In the genomic region with DNA sequence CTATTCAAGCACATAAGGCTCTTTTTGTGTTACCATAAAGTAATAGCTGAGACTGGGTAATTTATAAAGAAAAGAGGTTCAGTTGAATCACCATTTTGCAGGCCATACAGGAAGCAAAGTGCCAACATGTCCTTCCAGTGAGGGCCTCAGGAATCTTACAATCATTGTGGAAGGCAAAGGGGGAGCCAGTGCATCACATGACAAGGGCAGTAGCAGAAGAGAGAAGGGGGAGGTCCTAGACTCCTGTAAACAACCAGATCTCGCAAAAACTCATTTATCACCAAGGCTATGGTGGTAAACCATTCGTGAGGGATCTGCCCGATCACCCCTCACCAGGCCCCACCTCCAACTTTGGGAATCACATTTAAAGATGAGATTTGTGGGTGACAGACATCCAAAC, we compare ENCODE assay signal across 20 cellular contexts. TPM values are rescaled to one million over a fixed set of nuclear protein-coding genes. Genes with fewer than 3 reads are reported as not detected.
DNase-seq lines count a peak whose midpoint lies in the region; ATAC-seq, FAIRE-seq and TF ChIP-seq lines count a peak whose summit lies in the region.
"Had no signal": no experiment of that assay in that cellular context is flagged by ENCODE, and none has a peak within 500 bp of the region (broad histone marks: within the 10 kb centered on the region; RNA-seq: fewer than 3 reads in every experiment).

No MANE protein-coding gene starts in this region.

- H3K9me3 ChIP-seq in mammary epithelial cell (replicated peaks; ENCODE audit: insufficient read depth, low read length) (no peaks in the 10 kb centered on the region), H1 (ENCODE audit: insufficient read depth in 2 of 2, low read depth in 1 of 2, low read length in 1 of 2) (no peaks in the 10 kb centered on the region), neural progenitor cell (ENCODE audit: low read depth) (no peaks in the 10 kb centered on the region)
- H3K9me3 ChIP-seq: A549 had no signal

- H3K4me1 Mint-ChIP-seq in MCF 10A (ENCODE audit: insufficient read depth, unreplicated experiment), result peaks cover 7% of the 10 kb centered on the region
- no peaks in the 10 kb centered on the region for H3K4me1 Mint-ChIP-seq in neural progenitor cell

- in situ Hi-C loops in mammary epithelial cell (cut with MboI; ENCODE audit: low sequenced_read_pairs in 2 of 2), result no loop called here

- FAIRE-seq in H1 (lab: Jason Lieb, UNC), result no peak
- FAIRE-seq: A549, GM19239 had no signal

- no peak overlapping the region for H2AK5ac ChIP-seq in H1 (ENCODE audit: low read depth, low read length)

- DNase-seq in MCF 10A (ENCODE audit: unreplicated experiment) (no peak), mammary epithelial cell (no peak), H1 (ENCODE audit: low read depth in 1 of 2, low spot score in 2 of 2) (no peak), neural progenitor cell (ENCODE audit: low spot score) (no peak), NCI-H2196 treated with DMSO at 0.1 percent for 48 hours (lab: John Stamatoyannopoulos, UW; ENCODE audit: unreplicated experiment) (no peak)
- DNase-seq in activated CD8-positive, alpha-beta memory T cell treated with anti-CD3 and anti-CD28 coated beads, Interleukin-2, amount 50 U/mL, for 48 hours, result no peak
- DNase-seq: AML-193; CD4-positive, alpha-beta T cell; DMS153; DMS79 treated with DMSO at 0.1 percent for 48 hours; GF-D8; GM23248; H7 had no signal

- ATAC-seq in GM18505 (IDR thresholded peaks at IDR 0.05; ENCODE audit: unreplicated experiment), result no peak
- ATAC-seq: A549 had no signal

- H3F3A ChIP-seq in neural progenitor cell (ENCODE audit: low read depth), result no peaks in the 10 kb centered on the region

- dilution Hi-C loops in mammary epithelial cell (cut with HindIII; ENCODE audit: low sequenced_read_pairs), result no loop called here

- H3K9ac ChIP-seq in mammary epithelial cell (ENCODE audit: insufficient read depth, low read length) (no peak overlapping the region), H1 (replicated peaks in 1 of 4; ENCODE audit: extremely low read depth in 1 of 4, low read depth in 3 of 4, low read length in 3 of 4) (no peak overlapping the region), neural progenitor cell (no peak overlapping the region)
- H3K9ac ChIP-seq: GM23248 had no signal

- H3K56ac ChIP-seq in H1 (replicated peaks; ENCODE audit: insufficient read length, low read depth, low read length), result no peak overlapping the region

- intact Hi-C loops in MCF 10A (cut with micrococcal nuclease), result no loop called here
- intact Hi-C loops in mammary epithelial cell (cut with micrococcal nuclease), result no loop called here

- H3K4me2 ChIP-seq in mammary epithelial cell (ENCODE audit: insufficient read depth, low read depth, low read length) (no peak overlapping the region), H1 (ENCODE audit: insufficient read depth in 1 of 2, low read depth in 2 of 2, low read length in 2 of 2) (no peak overlapping the region), neural progenitor cell (no peak overlapping the region)
- H3K4me2 ChIP-seq: A549 had no signal

- WGBS in mammary epithelial cell (ENCODE audit: low coverage, missing lambda C conversion rate), result 100% methylated on average over 3 of the region's 3 CpGs
- 100% methylated on average over 3 of the region's 3 CpGs; no CpG with 5 or more reads in 1 of the 2 experiments for WGBS in H1 (ENCODE audit: extremely low coverage in 1 of 2, insufficient coverage in 1 of 2, insufficient read length in 1 of 2, insufficient replicate concordance in 2 of 2, low coverage in 1 of 2, low lambda C conversion rate in 2 of 2, missing lambda C conversion rate in 1 of 2), 2 experiments

- no peak overlapping the region for H3K23ac ChIP-seq in H1 (ENCODE audit: insufficient read length)

- TF ChIP-seq POLR2A in H1 (IDR thresholded peaks at IDR 0.05; ENCODE audit: control extremely low read depth in 1 of 2, low read depth in 2 of 2, low read length in 2 of 2) (no peak), GM18505 (IDR thresholded peaks at IDR 0.05; ENCODE audit: borderline replicate concordance, extremely low read depth, insufficient read depth, insufficient read length) (no peak)

- no peak overlapping the region for H2BK120ac ChIP-seq in H1 (replicated peaks; ENCODE audit: low read depth, low read length)

- H3K27ac ChIP-seq in mammary epithelial cell (ENCODE audit: insufficient read depth, low read depth, low read length) (no peak overlapping the region), H1 (ENCODE audit: low read depth, low read length) (no peak overlapping the region), neural progenitor cell (no peak overlapping the region)
- H3K27ac ChIP-seq: 22Rv1, A549, C4-2B, GM23248 had no signal

- TF ChIP-seq CTCF in MCF 10A (IDR thresholded peaks at IDR 0.05; ENCODE audit: unreplicated experiment) (no peak), mammary epithelial cell (conservative IDR thresholded peaks at IDR 0.05 in 1 of 2, IDR thresholded peaks at IDR 0.05 in 1 of 2; ENCODE audit: extremely low read depth in 1 of 2, insufficient read depth in 1 of 2, low read depth in 1 of 2, low read length in 2 of 2) (no peak), H1 (IDR thresholded peaks at IDR 0.05; ENCODE audit: control extremely low read depth in 1 of 3, insufficient read depth in 1 of 3, low read depth in 1 of 3, low read length in 3 of 3) (no peak), neural progenitor cell (IDR thresholded peaks at IDR 0.05) (no peak)

- H3K79me2 ChIP-seq in mammary epithelial cell (ENCODE audit: insufficient read depth, low read length) (no peaks in the 10 kb centered on the region), H1 (ENCODE audit: control insufficient read depth in 1 of 2, insufficient read depth in 2 of 2, low read length in 2 of 2) (no peaks in the 10 kb centered on the region), neural progenitor cell (ENCODE audit: low read depth) (no peaks in the 10 kb centered on the region)

- BruUV-seq in MCF 10A (replicated peaks; lab: Mats Ljungman, UMichigan), result no TSS peak
- no TSS peak for BruUV-seq in mammary epithelial cell (replicated peaks; lab: Mats Ljungman, UMichigan)

- H3K4me1 ChIP-seq in mammary epithelial cell (ENCODE audit: insufficient read depth, low read length), result no peaks in the 10 kb centered on the region
- H3K4me1 ChIP-seq in H1 (replicated peaks in 1 of 4; ENCODE audit: control insufficient read depth in 3 of 4, insufficient read depth in 4 of 4, low read length in 3 of 4), result peaks cover 0 to under 1% (median 0%) of the 10 kb centered on the region in 4 experiments; a peak in 1 of 7 replicates
- peaks cover 2% of the 10 kb centered on the region for H3K4me1 ChIP-seq in neural progenitor cell

- H3K79me1 ChIP-seq in H1 (ENCODE audit: low read depth, low read length), result no peaks in the 10 kb centered on the region

- POLR2A ChIA-PET in MCF 10A (lab: Yijun Ruan, JAX), result interaction anchor here (1.1 kb wide), 1 partner anchor 54 kb away, joined by 3 read pairs; the partner anchor contains the start of gene DSG3
- POLR2A ChIA-PET in H1 (lab: Charles Lee; ENCODE audit: partially characterized antibody), result no interaction called here

- 0 out of 2 replicates have a peak overlapping the region, but pooled peaks have one; percentile 8 for H2BK5ac ChIP-seq in H1 (ENCODE audit: low read depth, low read length)

- H4K91ac ChIP-seq in H1 (replicated peaks; ENCODE audit: insufficient read length, low read length), result no peak overlapping the region

- H3K4ac ChIP-seq in H1 (replicated peaks; ENCODE audit: insufficient read length, low read depth, low read length), result no peak overlapping the region

- no peaks in the 10 kb centered on the region for H3K23me2 ChIP-seq in H1 (ENCODE audit: low read depth, low read length)

- H3K27me3 Mint-ChIP-seq in MCF 10A (ENCODE audit: insufficient read depth, unreplicated experiment), result no peaks in the 10 kb centered on the region
- H3K27me3 Mint-ChIP-seq in neural progenitor cell (ENCODE audit: insufficient read depth, low read depth), result peaks cover 2% of the 10 kb centered on the region
- H3K27me3 Mint-ChIP-seq: CD4-positive, alpha-beta T cell had no signal

- H4K8ac ChIP-seq in H1 (ENCODE audit: extremely low read depth, insufficient read depth, low read length), result no peak overlapping the region

- no peak overlapping the region for H3K14ac ChIP-seq in H1 (ENCODE audit: insufficient read length)

- no peak for TF ChIP-seq EP300 in H1 (IDR thresholded peaks at IDR 0.05; ENCODE audit: borderline replicate concordance in 1 of 2, low read depth in 2 of 2, low read length in 2 of 2)

- H4K20me1 ChIP-seq in mammary epithelial cell (ENCODE audit: insufficient read depth, low read length) (no peaks in the 10 kb centered on the region), H1 (replicated peaks in 1 of 2; ENCODE audit: control insufficient read depth in 1 of 2, insufficient read depth in 2 of 2, low read length in 2 of 2) (no peaks in the 10 kb centered on the region), neural progenitor cell (ENCODE audit: low read depth) (no peaks in the 10 kb centered on the region)

- H3K4me3 ChIP-seq in mammary epithelial cell (replicated peaks in 1 of 3; ENCODE audit: insufficient read depth in 1 of 3, low read depth in 2 of 3, low read length in 3 of 3) (no peak overlapping the region), H1 (ENCODE audit: extremely low read depth in 1 of 4, insufficient read depth in 2 of 4, low read depth in 3 of 4, low read length in 4 of 4) (no peak overlapping the region), neural progenitor cell (no peak overlapping the region)
- H3K4me3 ChIP-seq: A549, GM23248 had no signal

- no peaks in the 10 kb centered on the region for H3K36me3 ChIP-seq in mammary epithelial cell (ENCODE audit: insufficient read depth, low read length)
- no peaks in the 10 kb centered on the region for H3K36me3 ChIP-seq in H1 (ENCODE audit: control insufficient read depth in 2 of 4, insufficient read depth in 4 of 4, low read length in 3 of 4)
- H3K36me3 ChIP-seq in neural progenitor cell, result no peaks in the 10 kb centered on the region

- no peak overlapping the region for H3K18ac ChIP-seq in H1 (ENCODE audit: extremely low read depth, low read length)

- TF ChIP-seq RAD21 in H1 (IDR thresholded peaks at IDR 0.05 in 1 of 2, conservative IDR thresholded peaks at IDR 0.05 in 1 of 2; ENCODE audit: low read depth in 2 of 2, low read length in 2 of 2), result no peak

- H2BK12ac ChIP-seq in H1 (ENCODE audit: low read depth, low read length), result no peak overlapping the region

- H3K9me3 Mint-ChIP-seq in MCF 10A (ENCODE audit: unreplicated experiment), result no peaks in the 10 kb centered on the region
- H3K9me3 Mint-ChIP-seq in neural progenitor cell, result no peaks in the 10 kb centered on the region

- H3K36me3 Mint-ChIP-seq in MCF 10A (ENCODE audit: insufficient read depth, unreplicated experiment), result no peaks in the 10 kb centered on the region
- no peaks in the 10 kb centered on the region for H3K36me3 Mint-ChIP-seq in neural progenitor cell

- no peak overlapping the region for H2BK15ac ChIP-seq in H1 (ENCODE audit: low read length)

- H3K27ac Mint-ChIP-seq in MCF 10A (ENCODE audit: low read depth, unreplicated experiment) (peak overlapping the region; percentile 17), neural progenitor cell (no peak overlapping the region)
- H3K27ac Mint-ChIP-seq: CD4-positive, alpha-beta T cell had no signal

- H3K27me3 ChIP-seq in mammary epithelial cell (ENCODE audit: insufficient read depth, low read length) (no peaks in the 10 kb centered on the region), H1 (replicated peaks in 1 of 4; ENCODE audit: control insufficient read depth in 3 of 4, extremely low read depth in 1 of 4, insufficient read depth in 3 of 4, low read length in 3 of 4) (no peaks in the 10 kb centered on the region), neural progenitor cell (no peaks in the 10 kb centered on the region)

- H2AFZ ChIP-seq in mammary epithelial cell (ENCODE audit: low read depth, low read length) (no peak overlapping the region), H1 (ENCODE audit: low read length) (peak overlapping the region; percentile 82), neural progenitor cell (replicated peaks) (peak overlapping the region; percentile 83)
- H2AFZ ChIP-seq: GM23248 had no signal

- no peak overlapping the region for H2BK20ac ChIP-seq in H1 (ENCODE audit: low read length)

- CTCF ChIA-PET in MCF 10A (lab: Yijun Ruan, JAX) (interaction anchor here (2.1 kb wide), 1 partner anchor 32 kb away, joined by 10 read pairs; no protein-coding TSS in a partner anchor), mammary epithelial cell (lab: Charles Lee; ENCODE audit: low non-redundant PET) (no interaction called here), H1 (lab: Charles Lee; ENCODE audit: partially characterized antibody) (no interaction called here)

- no peak overlapping the region for H4K5ac ChIP-seq in H1 (ENCODE audit: insufficient read length, low read depth, low read length)

- H3K4me3 Mint-ChIP-seq in MCF 10A (ENCODE audit: unreplicated experiment) (no peak overlapping the region), neural progenitor cell (no peak overlapping the region)
- H3K4me3 Mint-ChIP-seq: CD4-positive, alpha-beta T cell had no signal

RNA-seq across cellular contexts. Expression of gene DSG4, which starts 16.7 kb away (rescaled TPM):
- not detected in 2 replicates for total RNA-seq in MCF 10A (2022)
- total RNA-seq in mammary epithelial cell, result under 1 TPM; under 0.01 to 0.28 TPM
- 0.15 TPM for polyA plus RNA-seq in mammary epithelial cell
- polyA minus RNA-seq in mammary epithelial cell, result not detected
- total RNA-seq in H1 (2021; fragmentation: NEBNext Ultra II Directional; extraction: Animal tissue kit (Norgen Biotek cat#: 25700)), result not detected in 2 replicates
- polyA plus RNA-seq in H1 (2011; rRNA removed), result not detected in 2 replicates
- not detected for polyA plus RNA-seq in H1 (2011; cell fraction: cytosol; rRNA removed)
- polyA plus RNA-seq in H1 (2011; cell fraction: nucleus; rRNA removed), result not detected
- not detected in 4 replicates for polyA plus RNA-seq in H1 (2012, experiment 1 of 2)
- not detected for polyA plus RNA-seq in H1 (2012, experiment 2 of 2)
- 0.04 TPM for polyA plus RNA-seq in H1 (2013, experiment 1 of 2)
- polyA plus RNA-seq in H1 (2013, experiment 2 of 2), result 0.04 TPM
- polyA minus RNA-seq in H1 (2011; rRNA and poly(A)+ RNA removed), result not detected in 2 replicates
- not detected for polyA minus RNA-seq in H1 (2011; cell fraction: cytosol; rRNA and poly(A)+ RNA removed)
- not detected for polyA minus RNA-seq in H1 (2011; cell fraction: nucleus; rRNA and poly(A)+ RNA removed)
- not detected in 2 replicates for total RNA-seq in neural progenitor cell (ENCODE audit: low replicate concordance)
- total RNA-seq: CD4-positive, alpha-beta T cell; GM23248; H7 had no signal
- polyA plus RNA-seq: BJ, GM23248 had no signal

RNA-seq across cellular contexts. Expression of gene DSG3, which starts 54.3 kb away (rescaled TPM):
- total RNA-seq in MCF 10A (2022) (65.4 and 68.5 TPM in 2 replicates), mammary epithelial cell (100 to 1,000 TPM; 183 to 383 TPM), neural progenitor cell (ENCODE audit: low replicate concordance) (not detected in 2 replicates)
- polyA plus RNA-seq in mammary epithelial cell (130 TPM), H1 (2011; rRNA removed) (0.02 and 0.03 TPM in 2 replicates)
- 139 TPM for polyA minus RNA-seq in mammary epithelial cell
- 0.06 and 0.07 TPM in 2 replicates for total RNA-seq in H1 (2021; fragmentation: NEBNext Ultra II Directional; extraction: Animal tissue kit (Norgen Biotek cat#: 25700))
- polyA plus RNA-seq in H1 (2011; cell fraction: cytosol; rRNA removed), result 0.05 TPM
- 0.03 TPM for polyA plus RNA-seq in H1 (2011; cell fraction: nucleus; rRNA removed)
- 0.03 to 0.05 TPM in 2 of 4 replicates, not detected in the others for polyA plus RNA-seq in H1 (2012, experiment 1 of 2)
- not detected for polyA plus RNA-seq in H1 (2012, experiment 2 of 2)
- polyA plus RNA-seq in H1 (2013, experiment 1 of 2), result 0.18 TPM
- 0.18 TPM for polyA plus RNA-seq in H1 (2013, experiment 2 of 2)
- 0.10 and 0.16 TPM in 2 replicates for polyA minus RNA-seq in H1 (2011; rRNA and poly(A)+ RNA removed)
- polyA minus RNA-seq in H1 (2011; cell fraction: cytosol; rRNA and poly(A)+ RNA removed), result not detected
- not detected for polyA minus RNA-seq in H1 (2011; cell fraction: nucleus; rRNA and poly(A)+ RNA removed)
- total RNA-seq: CD4-positive, alpha-beta T cell; GM23248; H7; HT-29 had no signal
- polyA plus RNA-seq: BJ, GM23248 had no signal

Comparison
In these comparisons a context has a peak if more than half of its experiments do, and no peak if none do; other contexts are left out.
1. RNA of gene DSG3, which starts 54.3 kb away (total RNA-seq): 183 to 383 TPM in mammary epithelial cell and 65.4 to 68.5 TPM in MCF 10A; 0.06 to 0.07 TPM in H1 and not detected in neural progenitor cell; every median in the first group is over 10 times any median in the second.